1 cellular context compared by ENCODE assay signal in the genomic region with DNA sequence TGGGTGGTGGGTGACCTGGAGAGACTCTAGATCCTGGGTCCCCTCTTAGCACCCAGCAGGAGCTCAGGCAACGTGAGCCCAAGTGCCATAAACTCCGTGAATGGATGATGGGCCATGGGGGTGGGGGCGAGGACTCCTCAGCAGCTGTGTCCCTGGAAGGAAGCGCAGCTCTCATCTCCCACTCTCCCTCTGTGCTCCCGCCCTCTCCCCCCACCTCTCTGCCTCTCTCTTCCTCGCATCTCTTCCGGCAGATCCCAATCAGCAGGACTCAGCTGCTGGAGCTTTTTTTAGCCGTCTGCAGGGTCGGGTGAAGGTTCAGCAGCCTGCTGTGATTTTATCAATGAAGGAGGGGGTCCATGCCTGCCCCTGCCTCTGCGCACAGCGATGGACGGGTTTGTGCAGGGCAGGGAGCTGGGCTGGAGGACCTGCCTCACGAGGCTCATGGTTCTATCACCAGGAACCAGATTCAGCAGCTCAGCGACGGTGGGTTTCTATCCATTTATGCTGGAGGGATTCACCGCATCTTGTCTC.
A peak's percentile ranks its signal among the peaks of the same experiment; 100 is the strongest.
TF ChIP-seq lines count a peak whose summit lies in the region.

No MANE protein-coding gene starts in this region.

TF ChIP-seq in HepG2, 621 proteins besides CTCF, POLR2A, EP300 and RAD21:
- TF ChIP-seq FOXP1 (IDR thresholded peaks at IDR 0.05) (no peak), FOXP1 (CRISPR knock-in tag; IDR thresholded peaks at IDR 0.05) (no peak)
- TF ChIP-seq, protein P1, sequence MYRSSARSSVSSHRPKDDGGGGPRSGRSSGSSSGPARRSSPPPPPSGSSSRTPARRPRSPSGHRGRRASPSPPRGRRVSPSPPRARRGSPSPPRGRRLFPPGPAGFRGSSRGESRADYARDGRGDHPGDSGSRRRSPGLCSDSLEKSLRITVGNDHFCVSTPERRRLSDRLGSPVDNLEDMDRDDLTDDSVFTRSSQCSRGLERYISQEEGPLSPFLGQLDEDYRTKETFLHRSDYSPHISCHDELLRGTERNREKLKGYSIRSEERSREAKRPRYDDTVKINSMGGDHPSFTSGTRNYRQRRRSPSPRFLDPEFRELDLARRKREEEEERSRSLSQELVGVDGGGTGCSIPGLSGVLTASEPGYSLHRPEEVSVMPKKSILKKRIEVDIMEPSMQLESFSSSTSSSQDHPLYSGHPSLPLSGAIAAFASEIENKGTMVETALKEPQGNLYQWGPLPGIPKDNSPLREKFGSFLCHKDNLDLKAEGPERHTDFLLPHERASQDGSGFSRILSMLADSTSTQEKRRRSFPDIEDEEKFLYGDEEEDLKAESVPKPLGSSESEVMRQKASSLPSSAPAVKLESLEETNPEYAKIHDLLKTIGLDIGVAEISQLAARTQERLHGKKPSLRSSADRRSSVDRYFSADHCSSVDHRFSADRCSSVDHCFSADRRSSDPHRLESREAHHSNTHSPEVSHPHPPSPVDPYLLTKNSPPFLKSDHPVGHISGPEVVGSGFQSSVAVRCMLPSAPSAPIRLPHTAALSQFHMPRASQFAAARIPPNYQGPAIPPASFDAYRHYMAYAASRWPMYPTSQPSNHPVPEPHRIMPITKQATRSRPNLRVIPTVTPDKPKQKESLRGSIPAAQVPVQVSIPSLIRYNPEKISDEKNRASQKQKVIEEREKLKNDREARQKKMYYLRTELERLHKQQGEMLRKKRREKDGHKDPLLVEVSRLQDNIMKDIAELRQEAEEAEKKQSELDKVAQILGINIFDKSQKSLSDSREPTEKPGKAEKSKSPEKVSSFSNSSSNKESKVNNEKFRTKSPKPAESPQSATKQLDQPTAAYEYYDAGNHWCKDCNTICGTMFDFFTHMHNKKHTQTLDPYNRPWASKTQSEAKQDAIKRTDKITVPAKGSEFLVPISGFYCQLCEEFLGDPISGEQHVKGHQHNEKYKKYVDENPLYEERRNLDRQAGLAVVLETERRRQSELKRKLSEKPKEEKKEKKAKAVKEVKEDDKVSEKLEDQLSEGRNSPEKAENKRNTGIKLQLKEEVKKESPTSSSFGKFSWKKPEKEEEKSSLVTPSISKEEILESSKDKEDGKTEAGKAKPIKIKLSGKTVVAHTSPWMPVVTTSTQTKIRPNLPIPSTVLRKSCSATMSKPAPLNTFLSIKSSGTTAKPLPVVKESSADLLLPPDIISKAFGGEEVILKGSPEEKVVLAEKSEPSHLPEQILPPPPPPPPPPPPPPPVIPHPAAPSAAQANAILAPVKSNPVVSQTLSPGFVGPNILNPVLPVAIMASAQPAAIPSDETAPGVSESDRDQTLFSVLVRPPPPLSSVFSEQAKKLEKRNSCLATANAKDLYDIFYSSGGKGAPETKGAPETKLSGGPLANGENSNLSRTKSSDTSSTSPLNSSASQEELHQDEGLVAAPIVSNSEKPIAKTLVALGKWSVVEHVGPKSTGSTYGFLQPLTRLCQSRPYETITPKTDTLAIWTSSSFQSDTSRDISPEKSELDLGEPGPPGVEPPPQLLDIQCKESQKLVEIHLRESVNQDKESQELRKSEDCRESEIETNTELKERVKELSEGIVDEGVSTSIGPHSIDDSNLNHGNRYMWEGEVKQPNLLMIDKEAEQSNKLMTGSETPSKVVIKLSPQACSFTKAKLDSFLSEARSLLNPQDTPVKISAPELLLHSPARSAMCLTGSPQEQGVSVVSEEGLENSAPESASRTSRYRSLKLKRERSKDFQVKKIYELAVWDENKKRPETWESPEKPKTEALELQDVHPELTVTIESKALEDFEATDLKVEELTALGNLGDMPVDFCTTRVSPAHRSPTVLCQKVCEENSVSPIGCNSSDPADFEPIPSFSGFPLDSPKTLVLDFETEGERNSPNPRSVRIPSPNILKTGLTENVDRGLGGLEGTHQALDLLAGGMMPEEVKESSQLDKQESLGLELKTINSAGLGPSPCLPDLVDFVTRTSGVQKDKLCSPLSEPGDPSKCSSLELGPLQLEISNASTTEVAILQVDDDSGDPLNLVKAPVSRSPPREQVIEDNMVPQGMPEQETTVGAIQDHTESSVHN (CRISPR knock-in tag; IDR thresholded peaks at IDR 0.05): no peak
- TF ChIP-seq, protein P2, sequence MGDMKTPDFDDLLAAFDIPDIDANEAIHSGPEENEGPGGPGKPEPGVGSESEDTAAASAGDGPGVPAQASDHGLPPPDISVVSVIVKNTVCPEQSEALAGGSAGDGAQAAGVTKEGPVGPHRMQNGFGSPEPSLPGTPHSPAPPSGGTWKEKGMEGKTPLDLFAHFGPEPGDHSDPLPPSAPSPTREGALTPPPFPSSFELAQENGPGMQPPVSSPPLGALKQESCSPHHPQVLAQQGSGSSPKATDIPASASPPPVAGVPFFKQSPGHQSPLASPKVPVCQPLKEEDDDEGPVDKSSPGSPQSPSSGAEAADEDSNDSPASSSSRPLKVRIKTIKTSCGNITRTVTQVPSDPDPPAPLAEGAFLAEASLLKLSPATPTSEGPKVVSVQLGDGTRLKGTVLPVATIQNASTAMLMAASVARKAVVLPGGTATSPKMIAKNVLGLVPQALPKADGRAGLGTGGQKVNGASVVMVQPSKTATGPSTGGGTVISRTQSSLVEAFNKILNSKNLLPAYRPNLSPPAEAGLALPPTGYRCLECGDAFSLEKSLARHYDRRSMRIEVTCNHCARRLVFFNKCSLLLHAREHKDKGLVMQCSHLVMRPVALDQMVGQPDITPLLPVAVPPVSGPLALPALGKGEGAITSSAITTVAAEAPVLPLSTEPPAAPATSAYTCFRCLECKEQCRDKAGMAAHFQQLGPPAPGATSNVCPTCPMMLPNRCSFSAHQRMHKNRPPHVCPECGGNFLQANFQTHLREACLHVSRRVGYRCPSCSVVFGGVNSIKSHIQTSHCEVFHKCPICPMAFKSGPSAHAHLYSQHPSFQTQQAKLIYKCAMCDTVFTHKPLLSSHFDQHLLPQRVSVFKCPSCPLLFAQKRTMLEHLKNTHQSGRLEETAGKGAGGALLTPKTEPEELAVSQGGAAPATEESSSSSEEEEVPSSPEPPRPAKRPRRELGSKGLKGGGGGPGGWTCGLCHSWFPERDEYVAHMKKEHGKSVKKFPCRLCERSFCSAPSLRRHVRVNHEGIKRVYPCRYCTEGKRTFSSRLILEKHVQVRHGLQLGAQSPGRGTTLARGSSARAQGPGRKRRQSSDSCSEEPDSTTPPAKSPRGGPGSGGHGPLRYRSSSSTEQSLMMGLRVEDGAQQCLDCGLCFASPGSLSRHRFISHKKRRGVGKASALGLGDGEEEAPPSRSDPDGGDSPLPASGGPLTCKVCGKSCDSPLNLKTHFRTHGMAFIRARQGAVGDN (CRISPR knock-in tag; IDR thresholded peaks at IDR 0.05): peak; percentile 12; the same call in 1 of the 2 replicates
